ENCODE assay signal across 1 cellular context in genomic region chr6:11536795-11537194, GRCh38.
TF ChIP-seq lines count a peak whose summit lies in the region.

No MANE protein-coding gene starts in this region.

TF ChIP-seq in K562, 482 proteins besides CTCF, POLR2A, EP300 and RAD21 (continued from another document):
- TF ChIP-seq ZBTB40 (IDR thresholded peaks at IDR 0.05), result peak; percentile 29; the same call in 1 of the 2 replicates
- TF ChIP-seq ZBTB40 (CRISPR knock-in tag; IDR thresholded peaks at IDR 0.05), result no peak
- no peak for TF ChIP-seq CAMTA2 (CRISPR knock-in tag; conservative IDR thresholded peaks at IDR 0.05)
